ENCODE assay signal across 8 cellular contexts in the genomic region with DNA sequence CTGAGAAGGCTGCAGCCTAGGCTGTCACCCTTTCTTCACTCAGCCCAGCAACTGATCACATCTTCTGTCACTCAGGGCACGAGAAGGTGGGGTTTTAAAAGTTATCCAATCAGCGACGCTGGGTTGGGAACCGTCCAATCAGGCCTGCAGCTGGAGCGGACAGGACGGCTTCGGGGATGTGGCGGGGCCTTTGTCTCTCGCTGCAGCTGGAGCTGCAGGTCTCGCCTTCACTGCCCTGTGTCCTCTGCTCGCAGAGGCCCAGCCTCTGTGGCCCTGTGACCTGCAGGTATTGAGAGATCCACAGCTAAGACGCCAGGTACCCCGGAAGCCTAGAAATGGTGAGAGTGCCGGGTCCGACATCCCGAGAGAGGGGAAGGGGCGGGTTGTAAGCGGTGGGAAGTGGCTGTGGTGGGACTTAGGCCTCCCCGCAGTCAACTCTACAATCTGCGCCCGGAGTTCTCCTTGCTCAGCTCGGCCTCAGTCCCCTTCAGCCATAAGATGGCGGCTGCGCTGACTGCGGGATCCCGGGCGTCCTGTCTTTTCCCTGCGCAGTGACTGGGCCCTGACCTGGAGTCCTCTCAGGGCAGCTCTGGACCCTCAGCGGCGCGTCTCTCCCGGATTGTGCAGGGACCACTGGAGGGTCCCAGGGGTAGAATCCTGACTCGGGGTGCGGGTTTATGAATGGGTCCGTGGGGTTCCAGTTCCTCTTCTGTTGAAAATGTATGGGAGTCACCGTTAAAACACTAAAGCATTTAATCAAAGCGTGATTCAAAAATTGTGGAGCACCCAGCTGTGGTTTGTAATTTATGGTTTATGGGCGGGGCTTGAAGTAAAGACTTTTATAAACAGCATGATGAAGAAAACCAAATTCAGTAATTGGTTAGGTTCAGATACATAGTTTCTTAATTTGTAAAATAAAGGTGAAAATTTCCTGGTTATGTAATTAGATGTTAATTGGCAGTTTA. TPM values are rescaled to one million over a fixed set of nuclear protein-coding genes. Genes with fewer than 3 reads are reported as not detected.
A peak's percentile ranks its signal among the peaks of the same experiment; 100 is the strongest.
DNase-seq lines count a peak whose midpoint lies in the region; ATAC-seq and TF ChIP-seq lines count a peak whose summit lies in the region.

TSS of gene ZNF714 (plus strand) at position 193 of the 965 bp plus-strand sequence. CDS start 16,066 bp downstream, outside the sequence.

- H3K9ac ChIP-seq in colonic mucosa (ENCODE audit: low read depth in 2 of 2, low read length in 2 of 2): peak within 1 kb of the TSS; percentile 38 to 74

- no peaks in the 10 kb centered on the region for H3K9me3 ChIP-seq in colonic mucosa

- H3K4me1 ChIP-seq in colonic mucosa: no peaks in the 10 kb centered on the region

- ATAC-seq in GM18858 (IDR thresholded peaks at IDR 0.05; ENCODE audit: unreplicated experiment): peak; percentile 99
- peak; percentile 97 for ATAC-seq in HG03095 (IDR thresholded peaks at IDR 0.05; ENCODE audit: unreplicated experiment)
- peak; percentile 99 for ATAC-seq in left colon

- H3K36me3 ChIP-seq in colonic mucosa: no peaks in the 10 kb centered on the region

- peak within 1 kb of the TSS; percentile 73 for H3K4me3 ChIP-seq in colonic mucosa

- peak within 1 kb of the TSS; percentile 71 for H3K27ac ChIP-seq in colonic mucosa

- H3K27me3 ChIP-seq in colonic mucosa: no peaks in the 10 kb centered on the region

- peak; percentile 8 for DNase-seq in 8988T
- peak; percentile 92 for DNase-seq in NCI-H345 (lab: John Stamatoyannopoulos, UW)
- peak; percentile 60 to 69 for DNase-seq in activated CD4-positive, alpha-beta T cell treated with anti-CD3 and anti-CD28 coated beads for 24 hours (ENCODE audit: low read depth in 2 of 2)
- peak; percentile 93 for DNase-seq in colonic mucosa
- DNase-seq in left colon: peak; percentile 90 to 92
- DNase-seq in stimulated activated CD4-positive, alpha-beta T cell treated with anti-CD3 and anti-CD28 coated beads, Interleukin-1b, Interleukin-23, amount 100 ng/mL, for 4 hours (ENCODE audit: low read depth in 2 of 2): peak; percentile 55 to 62

- intact Hi-C loops in colonic mucosa (cut with DNase I): loop anchor here (10.0 kb wide), 2 partner anchors 63 to 67 kb away; partner anchors contain the start of gene ZNF431
- intact Hi-C loops in left colon (cut with DNase I, micrococcal nuclease): no loop called here

- TF ChIP-seq CTCF in colonic mucosa (IDR thresholded peaks at IDR 0.05): no peak

RNA-seq across cellular contexts. Expression of gene ZNF714, which starts in this region (rescaled TPM):
- 10 to 100 TPM; 10.9 to 19.0 TPM for total RNA-seq in colonic mucosa
- total RNA-seq in left colon: 1 to 10 TPM; 7.3 to 9.2 TPM

Comparison
In these comparisons a context has a peak if more than half of its experiments do, and no peak if none do; other contexts are left out.
1. Peak in every context shown above with its lines: DNase-seq, ATAC-seq, H3K4me3 ChIP-seq and H3K27ac ChIP-seq.
2. DNase-seq: peak in every context shown above with its lines; median percentile 93 in colonic mucosa; 92 in NCI-H345; 91 in left colon; 64 in activated CD4-positive, alpha-beta T cell treated with anti-CD3 and anti-CD28 coated beads for 24 hours; 58 in stimulated activated CD4-positive, alpha-beta T cell treated with anti-CD3 and anti-CD28 coated beads, Interleukin-1b, Interleukin-23, amount 100 ng/mL, for 4 hours; 8 in 8988T.